In the genomic region with DNA sequence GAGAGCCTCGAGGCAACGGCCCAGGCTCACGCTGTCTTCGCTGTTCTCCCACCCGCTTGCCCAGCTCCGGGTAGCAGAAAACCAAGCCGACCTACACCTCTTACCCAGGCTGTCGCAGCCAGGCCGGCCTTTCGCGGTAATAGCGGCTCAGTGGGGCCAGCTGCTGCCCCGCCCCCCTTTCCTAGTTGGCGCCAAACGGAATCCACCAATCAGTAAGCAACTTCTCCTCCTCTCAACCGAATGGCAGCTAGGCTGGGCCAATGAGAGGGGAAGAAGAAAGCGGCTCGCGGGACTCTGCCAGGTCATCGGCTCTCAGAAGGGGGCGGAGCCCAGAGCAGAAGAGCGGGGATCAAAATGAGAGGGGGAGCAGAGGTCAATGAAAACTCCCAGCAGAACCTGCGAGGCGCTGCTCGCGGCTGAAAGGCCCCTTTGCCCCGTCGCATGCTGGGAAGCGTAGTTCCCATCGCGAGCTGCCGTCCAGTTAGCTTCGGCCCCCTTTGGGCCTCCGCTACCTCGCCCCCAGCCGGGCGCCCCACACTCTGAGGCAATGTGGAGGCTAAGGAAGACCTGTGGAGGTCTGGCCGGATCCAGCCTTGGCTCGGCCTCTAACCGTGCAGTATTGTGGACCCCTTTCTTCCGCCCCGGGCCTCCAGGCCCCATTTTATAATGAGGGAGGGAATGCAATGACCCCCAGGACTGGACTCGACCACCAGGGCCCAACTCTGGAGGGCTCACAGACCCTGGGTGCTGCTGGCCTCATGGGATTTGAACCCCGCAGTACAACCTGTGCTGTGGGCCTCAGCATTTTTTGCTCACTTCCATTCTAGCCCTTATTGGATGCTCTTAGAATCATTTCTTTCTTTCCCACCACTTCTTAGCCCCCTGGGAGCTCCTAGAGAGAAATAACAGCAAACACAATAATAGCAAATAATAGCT, we compare ENCODE assay signal across 8 cellular contexts. TPM values are rescaled to one million over a fixed set of nuclear protein-coding genes. Genes with fewer than 3 reads are reported as not detected.
DNase-seq lines count a peak whose midpoint lies in the region; ATAC-seq, FAIRE-seq and TF ChIP-seq lines count a peak whose summit lies in the region.

Gene CDC25A, minus strand, starts transcription at position 152 of the 936 bp plus-strand sequence. CDS start 470 bp downstream, outside the sequence.

- H3K9me3 ChIP-seq in Loucy (ENCODE audit: insufficient read depth, low read depth, low read length): no peaks in the 10 kb centered on the region

- ATAC-seq in natural killer cell: peak; percentile 98 to 100 (median 98)

- peaks cover 0 to 8% of the 10 kb centered on the region in 2 donors for H3K27me3 Mint-ChIP-seq in natural killer cell (ENCODE audit: low read depth in 2 of 2)

- FAIRE-seq in H54 (lab: Jason Lieb, UNC): peak; percentile 86

- TF ChIP-seq CTCF in Loucy (conservative IDR thresholded peaks at IDR 0.05; ENCODE audit: low read length): no peak
- no peak for TF ChIP-seq CTCF in natural killer cell (IDR thresholded peaks at IDR 0.05)

- H3K27ac Mint-ChIP-seq in natural killer cell: peak within 1 kb of the TSS; percentile 68 to 72

- peak within 1 kb of the TSS; percentile 97 for H3K4me2 ChIP-seq in Loucy (ENCODE audit: low read depth, low read length, poor library complexity, severe bottlenecking)

- H3K27me3 ChIP-seq in Loucy (ENCODE audit: insufficient read depth, low read length, poor library complexity, severe bottlenecking): peaks cover 4% of the 10 kb centered on the region

- H2AFZ ChIP-seq in Loucy (ENCODE audit: low read length): peak within 1 kb of the TSS; percentile 95

- H3K9me3 Mint-ChIP-seq in natural killer cell: no peaks in the 10 kb centered on the region

- peaks cover 46% of the 10 kb centered on the region for H3K79me2 ChIP-seq in Loucy (ENCODE audit: insufficient read depth, low read length)

- DNase-seq in EL (peak; percentile 100), H54 (ENCODE audit: insufficient read length, low spot score) (peak; percentile 96), fibroblast of peridontal ligament (ENCODE audit: extremely low read depth) (peak; percentile 98), natural killer cell (peak; percentile 83)
- peak; percentile 86 for DNase-seq in activated T-helper 9 cell treated with anti-CD3 and anti-CD28 coated beads, Interleukin-2, amount 50 U/mL, for 16 hours (ENCODE audit: low read depth)
- peak; percentile 94 for DNase-seq in stimulated activated naive CD4-positive, alpha-beta T cell treated with Interleukin-2 at 50 U/mL for 16 hours (lab: John Stamatoyannopoulos, UW)

- intact Hi-C loops in natural killer cell (cut with micrococcal nuclease): loop anchor here (1.0 kb wide), 1 partner anchor 53 kb away; the partner anchor contains the start of gene ZNF589

- H3K4me3 Mint-ChIP-seq in natural killer cell: peak within 1 kb of the TSS; percentile 96

- H3K4me1 ChIP-seq in Loucy (ENCODE audit: insufficient read depth, low read length, poor library complexity, severe bottlenecking): peaks cover 37% of the 10 kb centered on the region

- TF ChIP-seq POLR2A in H54 (IDR thresholded peaks at IDR 0.05; ENCODE audit: low read depth, low read length): peak; percentile 82
- peak; percentile 89 for TF ChIP-seq POLR2A in Raji (IDR thresholded peaks at IDR 0.05; ENCODE audit: insufficient read depth, low read depth, low read length)

- peaks cover 31% of the 10 kb centered on the region for H4K20me1 ChIP-seq in Loucy (ENCODE audit: insufficient read depth, low read length, poor library complexity, severe bottlenecking)

- peaks cover 15 to 18% of the 10 kb centered on the region in 2 donors for H3K4me1 Mint-ChIP-seq in natural killer cell

- peak within 1 kb of the TSS; percentile 82 for H3K4me3 ChIP-seq in Loucy (ENCODE audit: low read length, poor library complexity, severe bottlenecking)

- peak within 1 kb of the TSS; percentile 97 for H3K9ac ChIP-seq in Loucy (ENCODE audit: low read depth, low read length, poor library complexity, severe bottlenecking)

- no peaks in the 10 kb centered on the region for H3K36me3 Mint-ChIP-seq in natural killer cell

- no peaks in the 10 kb centered on the region for H3F3A ChIP-seq in Loucy (ENCODE audit: low read depth)

- H3K36me3 ChIP-seq in Loucy (ENCODE audit: insufficient read depth, low read length): peaks cover 23% of the 10 kb centered on the region; the same call in 1 of the 2 replicates

- no peaks in the 10 kb centered on the region for H3K9me2 ChIP-seq in Loucy (replicated peaks; ENCODE audit: low read depth, low read length)

RNA-seq across cellular contexts. Expression of gene CDC25A, which starts in this region (rescaled TPM):
- total RNA-seq in natural killer cell: 1 to 10 TPM in 1 of 3 donors, under 1 TPM in 2; 0.56 to 1.3 (median 0.72) TPM

Comparison
In these comparisons a context has a peak if more than half of its experiments do, and no peak if none do; other contexts are left out.
1. Peak in every context shown above with its lines: DNase-seq, ATAC-seq and H3K4me3 ChIP-seq.